In genomic region chr12:116196752-116197718, GRCh38 we compare ENCODE assay signal across 1 cellular context.
TF ChIP-seq lines count a peak whose summit lies in the region.

No MANE protein-coding gene starts in this region.

TF ChIP-seq in K562, 482 proteins besides CTCF, POLR2A, EP300 and RAD21 (continued from another document and continues in another):
- TF ChIP-seq RREB1 (CRISPR knock-in tag; IDR thresholded peaks at IDR 0.05) (no peak), E2F8 (IDR thresholded peaks at IDR 0.05; ENCODE audit: low read depth, partially characterized antibody) (peak; percentile 58), ZMIZ1 (IDR thresholded peaks at IDR 0.05; ENCODE audit: low read depth in 2 of 2, low read length in 2 of 2) (peak in 1 of 2 experiments; percentile 97; a peak in 2 of 4 replicates), MYNN (IDR thresholded peaks at IDR 0.05) (peak; percentile 83), MYNN (CRISPR knock-in tag; IDR thresholded peaks at IDR 0.05) (no peak), HNRNPH1 (optimal IDR thresholded peaks at IDR 0.05; ENCODE audit: low read depth, low read length) (no peak), HDAC1 (IDR thresholded peaks at IDR 0.05) (peak; percentile 89 to 98; a peak in 3 of 4 replicates), SMAD1 (IDR thresholded peaks at IDR 0.05; ENCODE audit: low read depth, low read length, partially characterized antibody) (peak; percentile 97), HMBOX1 (IDR thresholded peaks at IDR 0.05) (peak; percentile 100), FOXM1 (IDR thresholded peaks at IDR 0.05; ENCODE audit: low read depth) (peak; percentile 98), FOXM1 (CRISPR knock-in tag; IDR thresholded peaks at IDR 0.05; ENCODE audit: low read depth) (no peak), ZNF431 (CRISPR knock-in tag; IDR thresholded peaks at IDR 0.05) (no peak), NCOA2 (IDR thresholded peaks at IDR 0.05; ENCODE audit: partially characterized antibody in 2 of 2) (peak; percentile 75 to 88), USF2 (CRISPR knock-in tag; IDR thresholded peaks at IDR 0.05) (no peak), CHAMP1 (IDR thresholded peaks at IDR 0.05) (peak; percentile 100), SOX6 (IDR thresholded peaks at IDR 0.05) (peak; percentile 98), ZFP36 (IDR thresholded peaks at IDR 0.05; ENCODE audit: low read depth, low read length, partially characterized antibody) (peak; percentile 42), PYGO2 (tag; IDR thresholded peaks at IDR 0.05) (peak; percentile 79), CREB1 (IDR thresholded peaks at IDR 0.05) (peak; percentile 75; the same call in 1 of the 2 replicates), CREB1 (CRISPR knock-in tag; IDR thresholded peaks at IDR 0.05) (no peak), RBM39 (optimal IDR thresholded peaks at IDR 0.05; ENCODE audit: low read depth, low read length) (no peak), HBP1 (CRISPR knock-in tag; IDR thresholded peaks at IDR 0.05) (no peak), RBM22 (IDR thresholded peaks at IDR 0.05; ENCODE audit: low read depth, low read length, poor library complexity, severe bottlenecking) (no peak), CBX3 (IDR thresholded peaks at IDR 0.05; ENCODE audit: borderline replicate concordance in 1 of 2, low read length in 2 of 2) (peak in 1 of 2 experiments; percentile 89; a peak in 2 of 3 replicates), NCOA1 (IDR thresholded peaks at IDR 0.05; ENCODE audit: low read depth) (peak; percentile 85; the same call in 1 of the 2 replicates), CCNT2 (IDR thresholded peaks at IDR 0.05; ENCODE audit: borderline replicate concordance, extremely low read depth, insufficient read length, low read depth, low read length) (peak; percentile 85), GTF2E2 (tag; IDR thresholded peaks at IDR 0.05) (peak; percentile 27; the same call in 1 of the 2 replicates), HDAC2 (IDR thresholded peaks at IDR 0.05) (peak; percentile 98), BHLHE40 (IDR thresholded peaks at IDR 0.05; ENCODE audit: low read length) (peak; percentile 98), HNRNPL (IDR thresholded peaks at IDR 0.05; ENCODE audit: low read depth, low read length) (no peak), ZNF766 (CRISPR knock-in tag; conservative IDR thresholded peaks at IDR 0.05) (peak; percentile 90), DPF2 (IDR thresholded peaks at IDR 0.05) (peak; percentile 100), NRF1 (conservative IDR thresholded peaks at IDR 0.05 in 1 of 2, IDR thresholded peaks at IDR 0.05 in 1 of 2) (0 out of 4 replicates have a peak, but pooled peaks of 1 of the 2 experiments have one; percentile 12), NFIC (IDR thresholded peaks at IDR 0.05) (peak; percentile 100), ADNP (tag; IDR thresholded peaks at IDR 0.05) (peak; percentile 99), UBTF (IDR thresholded peaks at IDR 0.05; ENCODE audit: borderline replicate concordance in 1 of 2, low read depth in 2 of 2, low read length in 2 of 2) (no peak), HDGF (IDR thresholded peaks at IDR 0.05) (no peak), ZNF274 (IDR thresholded peaks at IDR 0.05; ENCODE audit: borderline replicate concordance, low read depth, low read length) (peak; percentile 30; the same call in 1 of the 2 replicates), SRF (CRISPR knock-in tag; IDR thresholded peaks at IDR 0.05) (no peak)
